Comparison of ENCODE assay signal across 13 cellular contexts in genomic region chr10:70964281-70964680, GRCh38.
DNase-seq lines count a peak whose midpoint lies in the region; ATAC-seq and TF ChIP-seq lines count a peak whose summit lies in the region.
"Had no signal": no experiment of that assay in that cellular context is flagged by ENCODE, and none has a peak within 500 bp of the region (broad histone marks: within the 10 kb centered on the region; RNA-seq: fewer than 3 reads in every experiment).

No MANE protein-coding gene starts in this region.

- intact Hi-C loops in esophagus muscularis mucosa (cut with DNase I) = no loop called here

- no peak for ATAC-seq in HG03565 (IDR thresholded peaks at IDR 0.05; ENCODE audit: unreplicated experiment)

- TF ChIP-seq CTCF in esophagus muscularis mucosa (IDR thresholded peaks at IDR 0.05) = no peak

- no peak for TF ChIP-seq EP300 in esophagus muscularis mucosa (IDR thresholded peaks at IDR 0.05)

- H3K9me3 ChIP-seq in esophagus muscularis mucosa = no peaks in the 10 kb centered on the region
- H3K9me3 ChIP-seq: Caco-2 had no signal

- peak; percentile 56 for DNase-seq in NCI-H2107 treated with DMSO at 0.1 percent for 48 hours (lab: John Stamatoyannopoulos, UW; ENCODE audit: unreplicated experiment)
- no peak for DNase-seq in NCI-H2107 (lab: John Stamatoyannopoulos, UW)
- peak; percentile 28 for DNase-seq in NCI-H69 (lab: John Stamatoyannopoulos, UW)
- DNase-seq in left kidney (ENCODE audit: low read depth, low spot score) = peak; percentile 19
- DNase-seq in DMS153 (lab: John Stamatoyannopoulos, UW) = no peak
- DNase-seq in esophagus muscularis mucosa (ENCODE audit: extremely low spot score) = no peak
- DNase-seq: Caco-2, DMS53, GF-D8, HCEC 1CT, HFFc6 had no signal

- H3K36me3 ChIP-seq in esophagus muscularis mucosa = no peaks in the 10 kb centered on the region

- peaks cover 0 to 25% (median 0%) of the 10 kb centered on the region in 4 donors for H3K27me3 ChIP-seq in esophagus muscularis mucosa

- WGBS in esophagus muscularis mucosa = 92% methylated on average over 4 of the region's 5 CpGs

- TF ChIP-seq POLR2A in esophagus muscularis mucosa (IDR thresholded peaks at IDR 0.05; ENCODE audit: low read depth) = no peak

- H3K4me1 ChIP-seq in esophagus muscularis mucosa = no peaks in the 10 kb centered on the region
- H3K4me1 ChIP-seq: Caco-2 had no signal

- H3K4me3 ChIP-seq in esophagus muscularis mucosa = no peak overlapping the region

- H3K27ac ChIP-seq in esophagus muscularis mucosa (replicated peaks in 1 of 4) = no peak overlapping the region
- H3K27ac ChIP-seq: 22Rv1 had no signal

Comparison
In these comparisons a context has a peak if more than half of its experiments do, and no peak if none do; other contexts are left out.
1. DNase-seq: peak in NCI-H2107 treated with DMSO at 0.1 percent for 48 hours (single experiment), NCI-H69 (single experiment) and left kidney (single experiment); none in NCI-H2107 (single experiment), DMS153 (single experiment) and esophagus muscularis mucosa (single experiment).